In genomic region chr5:147578228-147579024, GRCh38 we compare ENCODE assay signal across 8 cellular contexts.
A peak's percentile ranks its signal among the peaks of the same experiment; 100 is the strongest.
DNase-seq lines count a peak whose midpoint lies in the region; ATAC-seq and TF ChIP-seq lines count a peak whose summit lies in the region.
"Had no signal": no experiment of that assay in that cellular context is flagged by ENCODE, and none has a peak within 500 bp of the region (broad histone marks: within the 10 kb centered on the region; RNA-seq: fewer than 3 reads in every experiment).

No MANE protein-coding gene starts in this region.

- peaks cover 2 to 3% (median 2%) of the 10 kb centered on the region in 3 donors for H3K27me3 Mint-ChIP-seq in immature natural killer cell (ENCODE audit: low read depth in 3 of 3)

- H3K36me3 Mint-ChIP-seq in immature natural killer cell, result no peaks in the 10 kb centered on the region
- H3K36me3 Mint-ChIP-seq: activated naive CD4-positive, alpha-beta T cell treated with anti-CD3 and anti-CD28 coated beads, Interleukin-2, amount 50 U/mL, for 24 hours had no signal

- H3K4me1 ChIP-seq in upper lobe of left lung, result peaks cover 0 to 2% (median 0%) of the 10 kb centered on the region in 4 donors

- H3K27ac ChIP-seq in VCaP, result no peak overlapping the region
- no peak overlapping the region for H3K27ac ChIP-seq in upper lobe of left lung

- H3K27ac Mint-ChIP-seq in immature natural killer cell, result no peak overlapping the region
- H3K27ac Mint-ChIP-seq: activated naive CD4-positive, alpha-beta T cell treated with anti-CD3 and anti-CD28 coated beads, Interleukin-2, amount 50 U/mL, for 24 hours had no signal

- no peaks in the 10 kb centered on the region for H3K4me1 Mint-ChIP-seq in immature natural killer cell
- H3K4me1 Mint-ChIP-seq: activated naive CD4-positive, alpha-beta T cell treated with anti-CD3 and anti-CD28 coated beads, Interleukin-2, amount 50 U/mL, for 24 hours had no signal

- no peaks in the 10 kb centered on the region for H3K36me3 ChIP-seq in upper lobe of left lung

- WGBS in upper lobe of left lung, 2 donors, result 47 to 48% methylated on average over 8 of the region's 8 CpGs

- no peaks in the 10 kb centered on the region for H3K27me3 ChIP-seq in upper lobe of left lung

- peak; percentile 11 for DNase-seq in NCI-H1417 treated with DMSO at 0.1 percent for 48 hours (lab: John Stamatoyannopoulos, UW)
- peak; percentile 77 for DNase-seq in iris pigment epithelial cell (ENCODE audit: low read depth)
- DNase-seq in upper lobe of left lung, result no peak
- DNase-seq in 8988T, result no peak
- DNase-seq in immature natural killer cell, result no peak

- peak; percentile 28 for TF ChIP-seq CTCF in GM12873 (IDR thresholded peaks at IDR 0.05; ENCODE audit: insufficient read depth, low read depth, low read length, missing control alignments)
- TF ChIP-seq CTCF in VCaP (conservative IDR thresholded peaks at IDR 0.05), result peak; percentile 73
- TF ChIP-seq CTCF in upper lobe of left lung (IDR thresholded peaks at IDR 0.05), result peak in 5 of 6 experiments; percentile 32 to 65 (median 47)

- peaks cover 0 to 18% (median 12%) of the 10 kb centered on the region in 6 donors for H3K9me3 Mint-ChIP-seq in immature natural killer cell

- H3K4me3 Mint-ChIP-seq in immature natural killer cell, result no peak overlapping the region
- H3K4me3 Mint-ChIP-seq: activated naive CD4-positive, alpha-beta T cell treated with anti-CD3 and anti-CD28 coated beads, Interleukin-2, amount 50 U/mL, for 24 hours had no signal

- no peak for TF ChIP-seq EP300 in upper lobe of left lung (IDR thresholded peaks at IDR 0.05)

- no peak for TF ChIP-seq POLR2A in upper lobe of left lung (IDR thresholded peaks at IDR 0.05)

- H3K9me3 ChIP-seq in upper lobe of left lung, result peaks cover 0 to 6% (median 0%) of the 10 kb centered on the region in 4 donors

- H3K4me3 ChIP-seq in upper lobe of left lung, result no peak overlapping the region

- ATAC-seq in upper lobe of left lung (ENCODE audit: low FRiP score in 2 of 2), result peak in 1 of 2 donors; percentile 78

Comparison
In these comparisons a context has a peak if more than half of its experiments do, and no peak if none do; other contexts are left out.
1. DNase-seq: peak in NCI-H1417 treated with DMSO at 0.1 percent for 48 hours (single experiment) and iris pigment epithelial cell (single experiment); none in upper lobe of left lung (0 of 2), 8988T (single experiment) and immature natural killer cell (0 of 3).
2. Peak in every context shown above with its lines, with median percentiles within 50 percentile points of each other: CTCF ChIP-seq.